11 cellular contexts compared by ENCODE assay signal in the genomic region with DNA sequence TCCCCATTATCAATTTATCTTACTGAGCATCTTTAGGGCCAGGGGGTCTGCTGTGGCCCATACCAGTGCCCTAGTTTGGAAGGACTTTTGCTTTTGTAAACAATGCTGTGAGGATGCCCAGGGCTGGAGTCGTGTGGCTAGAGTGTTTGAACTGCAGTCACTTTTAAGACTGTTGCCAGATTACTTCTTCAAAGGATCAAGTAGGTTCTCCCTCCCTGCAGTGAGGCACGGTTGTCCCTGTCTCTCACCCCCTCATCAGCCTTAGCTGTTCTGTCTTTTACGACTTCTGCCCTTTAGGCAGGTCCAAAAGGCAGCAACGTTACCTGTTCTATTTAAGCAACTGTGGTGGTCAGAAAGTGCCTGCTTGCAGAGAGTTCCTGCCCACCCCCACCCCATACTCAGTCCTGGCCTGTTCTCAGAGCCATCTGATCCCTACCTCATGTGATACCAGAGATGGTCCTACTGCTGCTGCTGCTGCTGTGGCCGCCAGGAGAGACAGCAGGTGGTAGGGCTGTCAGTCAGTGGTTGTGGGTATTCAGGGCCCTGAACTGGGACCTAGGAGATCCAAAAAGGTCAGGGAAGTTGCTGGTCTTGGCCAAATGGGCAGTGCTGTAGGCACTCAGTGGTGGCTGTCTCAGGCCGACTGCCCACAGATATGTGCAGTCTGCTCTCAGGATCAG. TPM values are rescaled to one million over a fixed set of nuclear protein-coding genes. Genes with fewer than 3 reads are reported as not detected.
DNase-seq lines count a peak whose midpoint lies in the region; ATAC-seq, FAIRE-seq and TF ChIP-seq lines count a peak whose summit lies in the region.
"Not testable (repeated sequence)": the region's sequence is repeated elsewhere in the genome, so short reads cannot be mapped to it uniquely, and the experiment has no call there.
"Had no signal": no experiment of that assay in that cellular context is flagged by ENCODE, and none has a peak within 500 bp of the region (broad histone marks: within the 10 kb centered on the region; RNA-seq: fewer than 3 reads in every experiment).

No MANE protein-coding gene starts in this region.

- not testable (repeated sequence) for H3K36me3 Mint-ChIP-seq in activated T-cell treated with anti-CD3 and anti-CD28 coated beads, Interleukin-2, amount 50 U/mL, for 72 hours (ENCODE audit: insufficient read depth in 2 of 2); nephron progenitor cell (ENCODE audit: low read depth)

- POLR2A ChIA-PET in K562 (lab: Yijun Ruan, JAX): interaction anchor here (0.6 kb wide), 1 partner anchor 667 kb away, joined by 3 read pairs; no protein-coding TSS in a partner anchor

- DNase-seq in HTR-8/SVneo (ENCODE audit: insufficient read length, low spot score); activated T-cell treated with anti-CD3 and anti-CD28 coated beads, Interleukin-2, amount 50 U/mL, for 72 hours; nephron progenitor cell: not testable (repeated sequence)
- peak in 1 of 4 experiments; percentile 40 for DNase-seq in K562 (ENCODE audit: extremely low read depth in 1 of 4, low spot score in 3 of 4)
- DNase-seq in right cardiac atrium: peak in 2 of 3 donors; percentile 3 to 14
- DNase-seq in psoas muscle: peak; percentile 59 to 88

- WGBS in K562 (ENCODE audit: insufficient coverage, low coverage, missing lambda C conversion rate): 54% methylated on average over 6 of the region's 6 CpGs
- WGBS in right cardiac atrium: 64% methylated on average over 6 of the region's 6 CpGs
- WGBS in psoas muscle, 3 donors: 15 to 26% (median 17%) methylated on average over 6 of the region's 6 CpGs

- H3K9me3 Mint-ChIP-seq in activated T-cell treated with anti-CD3 and anti-CD28 coated beads, Interleukin-2, amount 50 U/mL, for 72 hours; nephron progenitor cell: not testable (repeated sequence)

- CTCF ChIA-PET in K562 (lab: Yijun Ruan, JAX; ENCODE audit: low intra/inter-chr PET ratio): not testable (repeated sequence)

- H3K27me3 Mint-ChIP-seq in activated T-cell treated with anti-CD3 and anti-CD28 coated beads, Interleukin-2, amount 50 U/mL, for 72 hours (ENCODE audit: low read depth); nephron progenitor cell (ENCODE audit: low read depth, poor library complexity): not testable (repeated sequence)

- not testable (repeated sequence) for TF ChIP-seq RAD21 in K562 (CRISPR knock-in tag; conservative IDR thresholded peaks at IDR 0.05 in 1 of 2, IDR thresholded peaks at IDR 0.05 in 1 of 2)

- not testable (repeated sequence) for H3K9ac ChIP-seq in K562 (ENCODE audit: insufficient read depth in 1 of 2, low read depth in 2 of 2, low read length in 2 of 2)
- peak overlapping the region; percentile 48 to 77 (median 71) for H3K9ac ChIP-seq in skeletal muscle tissue (ENCODE audit: low read depth in 1 of 3, low read length in 3 of 3)

- peaks cover 0 to 13% of the 10 kb centered on the region in 2 experiments; a peak in 4 of 5 replicates for H3K4me1 ChIP-seq in K562 (replicated peaks in 1 of 2; ENCODE audit: control insufficient read depth in 2 of 2, insufficient read depth in 2 of 2, low read length in 2 of 2)
- H3K4me1 ChIP-seq in right cardiac atrium (ENCODE audit: control insufficient read depth, insufficient read depth, low read length): not testable (repeated sequence)
- peaks cover 45% of the 10 kb centered on the region for H3K4me1 ChIP-seq in psoas muscle
- peaks cover 50 to 77% (median 56%) of the 10 kb centered on the region in 3 donors for H3K4me1 ChIP-seq in skeletal muscle tissue (ENCODE audit: control insufficient read depth in 3 of 3, insufficient read depth in 3 of 3, low read length in 3 of 3)

- H3K4me2 ChIP-seq in K562 (ENCODE audit: insufficient read depth, low read length): not testable (repeated sequence)

- H3K27ac Mint-ChIP-seq in activated T-cell treated with anti-CD3 and anti-CD28 coated beads, Interleukin-2, amount 50 U/mL, for 72 hours: peak overlapping the region; percentile 46
- H3K27ac Mint-ChIP-seq in nephron progenitor cell: peak overlapping the region; percentile 83

- H3K27me3 ChIP-seq in K562 (ENCODE audit: control insufficient read depth in 2 of 2, insufficient read depth in 2 of 2, low read length in 2 of 2); right cardiac atrium (ENCODE audit: control insufficient read depth, insufficient read depth); psoas muscle (ENCODE audit: insufficient read depth in 3 of 3, low read length in 2 of 3); skeletal muscle tissue (ENCODE audit: control insufficient read depth in 3 of 3, insufficient read depth in 3 of 3, low read length in 3 of 3): not testable (repeated sequence)

- peak; percentile 4 for FAIRE-seq in HTR-8/SVneo (lab: Jason Lieb, UNC)
- FAIRE-seq in K562 (lab: Jason Lieb, UNC): peak; percentile 55

- H3K4me1 Mint-ChIP-seq in activated T-cell treated with anti-CD3 and anti-CD28 coated beads, Interleukin-2, amount 50 U/mL, for 72 hours (ENCODE audit: low read depth): peaks cover 21% of the 10 kb centered on the region
- H3K4me1 Mint-ChIP-seq in nephron progenitor cell: peaks cover 27% of the 10 kb centered on the region

- in situ Hi-C loops in K562 (cut with MboI): not testable (repeated sequence)

- H3K27ac ChIP-seq in K562 (ENCODE audit: extremely low read depth, low read depth, low read length); right cardiac atrium (ENCODE audit: low read length): not testable (repeated sequence)
- H3K27ac ChIP-seq in psoas muscle (peak overlapping the region; percentile 94), skeletal muscle tissue (ENCODE audit: low read depth, low read length) (peak overlapping the region; percentile 94)

- not testable (repeated sequence) for BruUV-seq in K562 (replicated peaks; lab: Mats Ljungman, UMichigan)

- not testable (repeated sequence) for TF ChIP-seq EP300 in K562 (IDR thresholded peaks at IDR 0.05; ENCODE audit: low read length)

- H3K79me2 ChIP-seq in K562 (ENCODE audit: control insufficient read depth, insufficient read depth, low read length): peaks cover 25% of the 10 kb centered on the region

- not testable (repeated sequence) for H2AFZ ChIP-seq in K562 (ENCODE audit: low read depth, low read length)

- ATAC-seq in activated T-cell treated with anti-CD3 and anti-CD28 coated beads, Interleukin-2, amount 50 U/mL, for 72 hours (replicated peaks in 1 of 2); K562; right cardiac atrium: not testable (repeated sequence)
- peak; percentile 88 to 92 (median 92) for ATAC-seq in psoas muscle

- TF ChIP-seq CTCF in K562 (IDR thresholded peaks at IDR 0.05 in 2 of 3, conservative IDR thresholded peaks at IDR 0.05 in 1 of 3; ENCODE audit: insufficient read depth in 2 of 3, low read depth in 1 of 3, low read length in 3 of 3); nephron progenitor cell (IDR thresholded peaks at IDR 0.05): not testable (repeated sequence)
- peak; percentile 17 for TF ChIP-seq CTCF in psoas muscle (IDR thresholded peaks at IDR 0.05)

- H3K9me3 ChIP-seq in K562 (replicated peaks; ENCODE audit: control insufficient read depth, insufficient read depth, low read depth, low read length); right cardiac atrium (ENCODE audit: control insufficient read depth, low read length); psoas muscle; skeletal muscle tissue (ENCODE audit: control insufficient read depth in 3 of 3, low read length in 3 of 3): not testable (repeated sequence)

- H3K36me3 ChIP-seq in K562 (ENCODE audit: control insufficient read depth, insufficient read depth, low read length): peaks cover 21% of the 10 kb centered on the region; the same call in 2 of the 3 replicates
- H3K36me3 ChIP-seq in psoas muscle (ENCODE audit: insufficient read depth in 1 of 2, low read depth in 1 of 2): peaks cover 0 to 34% of the 10 kb centered on the region in 2 donors
- peaks cover 21 to 27% (median 21%) of the 10 kb centered on the region in 3 donors for H3K36me3 ChIP-seq in skeletal muscle tissue (ENCODE audit: control insufficient read depth in 3 of 3, insufficient read depth in 3 of 3, low read length in 3 of 3)

- intact Hi-C loops in K562 (cut with micrococcal nuclease); right cardiac atrium (cut with DNase I); psoas muscle (cut with DNase I): not testable (repeated sequence)

- TF ChIP-seq POLR2A in K562 (conservative IDR thresholded peaks at IDR 0.05): not testable (repeated sequence)

- not testable (repeated sequence) for H3K4me3 ChIP-seq in K562; right cardiac atrium (ENCODE audit: low read length)
- H3K4me3 ChIP-seq in psoas muscle: peak overlapping the region; percentile 9
- H3K4me3 ChIP-seq in skeletal muscle tissue (ENCODE audit: low read length in 3 of 3): peak overlapping the region in 2 of 3 donors; percentile 29 to 31

- H3K9me1 ChIP-seq in K562 (ENCODE audit: control insufficient read depth, insufficient read depth, low read length): not testable (repeated sequence)

- H4K20me1 ChIP-seq in K562 (replicated peaks; ENCODE audit: control insufficient read depth, insufficient read depth, low read length): not testable (repeated sequence)

- not testable (repeated sequence) for H3K4me3 Mint-ChIP-seq in activated T-cell treated with anti-CD3 and anti-CD28 coated beads, Interleukin-2, amount 50 U/mL, for 72 hours; nephron progenitor cell

RNA-seq across cellular contexts. Expression of gene RNF123, which starts 5.2 kb away (rescaled TPM):
- total RNA-seq in activated T-cell treated with anti-CD3 and anti-CD28 coated beads, Interleukin-2, amount 50 U/mL, for 72 hours: 10 to 100 TPM; 35.1 to 35.2 TPM
- total RNA-seq in K562 (2011; cell fraction: chromatin; rRNA removed; ENCODE audit: low replicate concordance): 60.1 and 195 TPM in 2 replicates
- total RNA-seq in K562 (2011; cell fraction: nucleolus; rRNA removed): 128 and 136 TPM in 2 replicates
- 70.7 and 81.4 TPM in 2 replicates for total RNA-seq in K562 (2011; cell fraction: nucleoplasm; rRNA removed)
- total RNA-seq in K562 (2014; rRNA removed) (15.0 and 24.2 TPM in 2 replicates), K562 (2014; rRNA removed; fragmentation: Illumina TruSeq; extraction: Trizol) (12.5 and 17.5 TPM in 2 replicates), K562 (2015; rRNA removed; fragmentation: Illumina TruSeq; extraction: Trizol) (14.4 and 15.6 TPM in 2 replicates), K562 (2021) (44.6 and 53.1 TPM in 2 replicates), right cardiac atrium (10 to 100 TPM; 36.6 to 44.6 (median 41.8) TPM), psoas muscle (100 to 1,000 TPM; 105 to 170 (median 146) TPM), skeletal muscle tissue (31.3 TPM)
- polyA plus RNA-seq in K562 (2011; rRNA removed) (30.4 and 48.7 TPM in 2 replicates), K562 (2014; fragmentation: Illumina TruSeq; extraction: Trizol) (28.8 and 29.6 TPM in 2 replicates), K562 (2014; fragmentation: Nextera tagmentation; extraction: Ambion mirVana) (1 to 10 TPM; 8.7 to 8.8 TPM), K562 (2014; rRNA removed) (34.2 and 35.0 TPM in 2 replicates), right cardiac atrium (24.4 TPM), psoas muscle (10 to 100 TPM; 36.1 to 89.3 (median 76.9) TPM)
- 44.7 and 74.3 TPM in 2 replicates for polyA plus RNA-seq in K562 (2011; cell fraction: cytosol; rRNA removed)
- 195 and 281 TPM in 2 replicates for polyA plus RNA-seq in K562 (2011; cell fraction: nucleus; rRNA removed)
- polyA plus RNA-seq in K562 (2012): 22.8 and 35.5 TPM in 2 replicates
- 22.1 and 29.0 TPM in 2 replicates for polyA minus RNA-seq in K562 (2011; rRNA and poly(A)+ RNA removed)
- 28.9 and 31.4 TPM in 2 replicates for polyA minus RNA-seq in K562 (2011; cell fraction: cytosol; rRNA and poly(A)+ RNA removed)
- polyA minus RNA-seq in K562 (2011; cell fraction: nucleus; rRNA and poly(A)+ RNA removed): 45.0 and 58.2 TPM in 2 replicates

RNA-seq across cellular contexts. Expression of gene MST1, which starts 5.3 kb away (rescaled TPM):
- total RNA-seq in activated T-cell treated with anti-CD3 and anti-CD28 coated beads, Interleukin-2, amount 50 U/mL, for 72 hours: 10 to 100 TPM; 27.9 to 29.8 TPM
- 3.9 and 10.8 TPM in 2 replicates for total RNA-seq in K562 (2011; cell fraction: chromatin; rRNA removed; ENCODE audit: low replicate concordance)
- 8.2 and 12.5 TPM in 2 replicates for total RNA-seq in K562 (2011; cell fraction: nucleolus; rRNA removed)
- 5.0 and 5.1 TPM in 2 replicates for total RNA-seq in K562 (2011; cell fraction: nucleoplasm; rRNA removed)
- total RNA-seq in K562 (2014; rRNA removed) (0.23 and 0.57 TPM in 2 replicates), K562 (2014; rRNA removed; fragmentation: Illumina TruSeq; extraction: Trizol) (0.51 TPM in 1 of 2 replicates, not detected in the other), K562 (2015; rRNA removed; fragmentation: Illumina TruSeq; extraction: Trizol) (0.26 and 0.40 TPM in 2 replicates), K562 (2021) (1.2 and 1.4 TPM in 2 replicates), right cardiac atrium (1 to 10 TPM; 3.5 to 7.5 (median 6.6) TPM), psoas muscle (1 to 10 TPM; 3.2 to 7.0 (median 4.7) TPM), skeletal muscle tissue (1.6 TPM)
- polyA plus RNA-seq in K562 (2011; rRNA removed) (1.3 and 4.3 TPM in 2 replicates), K562 (2014; fragmentation: Illumina TruSeq; extraction: Trizol) (0.30 and 1.1 TPM in 2 replicates), K562 (2014; fragmentation: Nextera tagmentation; extraction: Ambion mirVana) (under 1 TPM; 0.08 to 0.10 TPM), K562 (2014; rRNA removed) (1.8 and 5.0 TPM in 2 replicates), right cardiac atrium (6.2 TPM), psoas muscle (1 to 10 TPM; 1.4 to 4.5 (median 2.0) TPM)
- 0.94 and 1.4 TPM in 2 replicates for polyA plus RNA-seq in K562 (2011; cell fraction: cytosol; rRNA removed)
- polyA plus RNA-seq in K562 (2011; cell fraction: nucleus; rRNA removed): 35.5 and 64.0 TPM in 2 replicates
- polyA plus RNA-seq in K562 (2012): 3.4 and 6.1 TPM in 2 replicates
- 0.56 and 1.1 TPM in 2 replicates for polyA minus RNA-seq in K562 (2011; rRNA and poly(A)+ RNA removed)
- 1.0 and 1.2 TPM in 2 replicates for polyA minus RNA-seq in K562 (2011; cell fraction: cytosol; rRNA and poly(A)+ RNA removed)
- polyA minus RNA-seq in K562 (2011; cell fraction: nucleus; rRNA and poly(A)+ RNA removed): 3.1 and 6.1 TPM in 2 replicates

RNA-seq across cellular contexts. Expression of gene APEH, which starts 20.4 kb away (rescaled TPM):
- total RNA-seq in activated T-cell treated with anti-CD3 and anti-CD28 coated beads, Interleukin-2, amount 50 U/mL, for 72 hours: 100 to 1,000 TPM in 1 of 2 donors, 10 to 100 TPM in 1; 82.7 to 108 TPM
- 167 and 504 TPM in 2 replicates for total RNA-seq in K562 (2011; cell fraction: chromatin; rRNA removed; ENCODE audit: low replicate concordance)
- 286 and 325 TPM in 2 replicates for total RNA-seq in K562 (2011; cell fraction: nucleolus; rRNA removed)
- 167 and 176 TPM in 2 replicates for total RNA-seq in K562 (2011; cell fraction: nucleoplasm; rRNA removed)
- 142 and 162 TPM in 2 replicates for total RNA-seq in K562 (2014; rRNA removed)
- 74.1 and 104 TPM in 2 replicates for total RNA-seq in K562 (2014; rRNA removed; fragmentation: Illumina TruSeq; extraction: Trizol)
- 126 and 127 TPM in 2 replicates for total RNA-seq in K562 (2015; rRNA removed; fragmentation: Illumina TruSeq; extraction: Trizol)
- 174 and 177 TPM in 2 replicates for total RNA-seq in K562 (2021)
- 116 and 117 TPM in 2 replicates for polyA plus RNA-seq in K562 (2011; rRNA removed)
- polyA plus RNA-seq in K562 (2011; cell fraction: cytosol; rRNA removed): 143 and 217 TPM in 2 replicates
- polyA plus RNA-seq in K562 (2011; cell fraction: nucleus; rRNA removed): 281 and 331 TPM in 2 replicates
- 148 and 159 TPM in 2 replicates for polyA plus RNA-seq in K562 (2012)
- polyA plus RNA-seq in K562 (2014; fragmentation: Illumina TruSeq; extraction: Trizol): 120 and 130 TPM in 2 replicates
- polyA plus RNA-seq in K562 (2014; fragmentation: Nextera tagmentation; extraction: Ambion mirVana): 10 to 100 TPM; 70.9 to 72.6 TPM
- 111 and 122 TPM in 2 replicates for polyA plus RNA-seq in K562 (2014; rRNA removed)
- 104 and 133 TPM in 2 replicates for polyA minus RNA-seq in K562 (2011; rRNA and poly(A)+ RNA removed)
- polyA minus RNA-seq in K562 (2011; cell fraction: cytosol; rRNA and poly(A)+ RNA removed): 123 and 130 TPM in 2 replicates
- 142 and 151 TPM in 2 replicates for polyA minus RNA-seq in K562 (2011; cell fraction: nucleus; rRNA and poly(A)+ RNA removed)
- 100 to 1,000 TPM in 1 of 4 donors, 10 to 100 TPM in 3; 75.7 to 110 (median 93.6) TPM for total RNA-seq in right cardiac atrium
- 37.4 TPM for polyA plus RNA-seq in right cardiac atrium
- total RNA-seq in psoas muscle: 100 to 1,000 TPM; 115 to 189 (median 165) TPM
- polyA plus RNA-seq in psoas muscle: 100 to 1,000 TPM in 1 of 3 donors, 10 to 100 TPM in 2; 70.8 to 109 (median 89.1) TPM
- 75.2 TPM for total RNA-seq in skeletal muscle tissue

RNA-seq across cellular contexts. Expression of gene AMIGO3, which starts 25.0 kb away (rescaled TPM):
- total RNA-seq in activated T-cell treated with anti-CD3 and anti-CD28 coated beads, Interleukin-2, amount 50 U/mL, for 72 hours: under 1 TPM; 0.19 to 0.72 TPM
- 5.9 TPM in 1 of 2 replicates, not detected in the other for total RNA-seq in K562 (2011; cell fraction: chromatin; rRNA removed; ENCODE audit: low replicate concordance)
- 5.9 and 8.8 TPM in 2 replicates for total RNA-seq in K562 (2011; cell fraction: nucleolus; rRNA removed)
- 0.51 TPM in 1 of 2 replicates, not detected in the other for total RNA-seq in K562 (2011; cell fraction: nucleoplasm; rRNA removed)
- 0.68 and 1.4 TPM in 2 replicates for total RNA-seq in K562 (2014; rRNA removed)
- not detected in 2 replicates for total RNA-seq in K562 (2014; rRNA removed; fragmentation: Illumina TruSeq; extraction: Trizol)
- total RNA-seq in K562 (2015; rRNA removed; fragmentation: Illumina TruSeq; extraction: Trizol): 0.26 TPM in 1 of 2 replicates, not detected in the other
- 0.18 and 0.44 TPM in 2 replicates for total RNA-seq in K562 (2021)
- 0.13 and 0.41 TPM in 2 replicates for polyA plus RNA-seq in K562 (2011; rRNA removed)
- polyA plus RNA-seq in K562 (2011; cell fraction: cytosol; rRNA removed): 3.1 TPM in 1 of 2 replicates, not detected in the other
- 2.6 and 8.7 TPM in 2 replicates for polyA plus RNA-seq in K562 (2011; cell fraction: nucleus; rRNA removed)
- 0.61 and 4.4 TPM in 2 replicates for polyA plus RNA-seq in K562 (2012)
- 0.18 TPM in 1 of 2 replicates, not detected in the other for polyA plus RNA-seq in K562 (2014; fragmentation: Illumina TruSeq; extraction: Trizol)
- not detected for polyA plus RNA-seq in K562 (2014; fragmentation: Nextera tagmentation; extraction: Ambion mirVana)
- polyA plus RNA-seq in K562 (2014; rRNA removed): 2.0 and 2.8 TPM in 2 replicates
- not detected in 2 replicates for polyA minus RNA-seq in K562 (2011; rRNA and poly(A)+ RNA removed)
- polyA minus RNA-seq in K562 (2011; cell fraction: cytosol; rRNA and poly(A)+ RNA removed): 0.38 and 2.4 TPM in 2 replicates
- polyA minus RNA-seq in K562 (2011; cell fraction: nucleus; rRNA and poly(A)+ RNA removed): 2.4 and 3.3 TPM in 2 replicates
- total RNA-seq in right cardiac atrium: under 1 TPM in 1 of 4 donors, not detected in 3; 0.09 TPM
- polyA plus RNA-seq in right cardiac atrium: 0.57 TPM
- total RNA-seq in psoas muscle: under 1 TPM in 1 of 4 donors, not detected in 3; 0.36 TPM
- under 1 TPM; 0.38 to 0.94 (median 0.49) TPM for polyA plus RNA-seq in psoas muscle
- under 0.01 TPM for total RNA-seq in skeletal muscle tissue
- total RNA-seq: B cell; Caco-2; CD4-positive, CD25-positive, alpha-beta regulatory T cell had no signal
- polyA plus RNA-seq: AG04450 had no signal

RNA-seq across cellular contexts. Expression of gene GMPPB, which starts 29.2 kb away (rescaled TPM):
- 10 to 100 TPM; 22.3 to 33.4 TPM for total RNA-seq in activated T-cell treated with anti-CD3 and anti-CD28 coated beads, Interleukin-2, amount 50 U/mL, for 72 hours
- total RNA-seq in K562 (2011; cell fraction: chromatin; rRNA removed; ENCODE audit: low replicate concordance): 23.6 and 70.2 TPM in 2 replicates
- 47.0 and 56.7 TPM in 2 replicates for total RNA-seq in K562 (2011; cell fraction: nucleolus; rRNA removed)
- 29.1 and 36.1 TPM in 2 replicates for total RNA-seq in K562 (2011; cell fraction: nucleoplasm; rRNA removed)
- total RNA-seq in K562 (2014; rRNA removed) (11.0 and 18.0 TPM in 2 replicates), K562 (2014; rRNA removed; fragmentation: Illumina TruSeq; extraction: Trizol) (4.3 and 5.5 TPM in 2 replicates), K562 (2015; rRNA removed; fragmentation: Illumina TruSeq; extraction: Trizol) (8.8 and 9.2 TPM in 2 replicates), K562 (2021) (16.4 and 17.4 TPM in 2 replicates), right cardiac atrium (10 to 100 TPM; 12.6 to 34.7 (median 19.6) TPM), psoas muscle (10 to 100 TPM in 2 of 4 donors, 1 to 10 TPM in 2; 9.3 to 14.5 (median 11.1) TPM), skeletal muscle tissue (9.9 TPM)
- polyA plus RNA-seq in K562 (2011; rRNA removed) (8.1 and 10.3 TPM in 2 replicates), K562 (2014; fragmentation: Illumina TruSeq; extraction: Trizol) (5.8 and 7.4 TPM in 2 replicates), K562 (2014; fragmentation: Nextera tagmentation; extraction: Ambion mirVana) (under 1 TPM; 0.53 to 0.92 TPM), K562 (2014; rRNA removed) (11.3 and 13.3 TPM in 2 replicates), right cardiac atrium (13.2 TPM), psoas muscle (10 to 100 TPM; 12.5 to 30.7 (median 22.2) TPM)
- 8.4 and 10.6 TPM in 2 replicates for polyA plus RNA-seq in K562 (2011; cell fraction: cytosol; rRNA removed)
- polyA plus RNA-seq in K562 (2011; cell fraction: nucleus; rRNA removed): 36.7 and 37.8 TPM in 2 replicates
- 11.6 and 18.7 TPM in 2 replicates for polyA plus RNA-seq in K562 (2012)
- polyA minus RNA-seq in K562 (2011; rRNA and poly(A)+ RNA removed): 7.8 and 8.5 TPM in 2 replicates
- 6.6 and 7.7 TPM in 2 replicates for polyA minus RNA-seq in K562 (2011; cell fraction: cytosol; rRNA and poly(A)+ RNA removed)
- polyA minus RNA-seq in K562 (2011; cell fraction: nucleus; rRNA and poly(A)+ RNA removed): 22.8 and 34.7 TPM in 2 replicates
